14 cellular contexts compared by ENCODE assay signal in genomic region chr4:87644286-87644685, GRCh38. TPM values are rescaled to one million over a fixed set of nuclear protein-coding genes. Genes with fewer than 3 reads are reported as not detected.
DNase-seq lines count a peak whose midpoint lies in the region; ATAC-seq and TF ChIP-seq lines count a peak whose summit lies in the region.
"Had no signal": no experiment of that assay in that cellular context is flagged by ENCODE, and none has a peak within 500 bp of the region (broad histone marks: within the 10 kb centered on the region; RNA-seq: fewer than 3 reads in every experiment).

No MANE protein-coding gene starts in this region.

- H3K4me1 ChIP-seq in BE2C, result no peaks in the 10 kb centered on the region
- H3K4me1 ChIP-seq in osteoblast (ENCODE audit: insufficient read depth, low read length), result no peaks in the 10 kb centered on the region
- no peaks in the 10 kb centered on the region for H3K4me1 ChIP-seq in naive thymus-derived CD4-positive, alpha-beta T cell (ENCODE audit: control insufficient read depth in 2 of 2, insufficient read depth in 2 of 2, low read length in 2 of 2)

- no peak overlapping the region for H3K27ac Mint-ChIP-seq in HFFc6
- H3K27ac Mint-ChIP-seq in naive thymus-derived CD4-positive, alpha-beta T cell, result no peak overlapping the region

- H3K36me3 ChIP-seq in BE2C, result no peaks in the 10 kb centered on the region
- H3K36me3 ChIP-seq in osteoblast (ENCODE audit: insufficient read depth, low read length), result no peaks in the 10 kb centered on the region
- H3K36me3 ChIP-seq in naive thymus-derived CD4-positive, alpha-beta T cell (ENCODE audit: control insufficient read depth in 2 of 3, insufficient read depth in 3 of 3, low read length in 3 of 3), result no peaks in the 10 kb centered on the region

- H3K9me3 ChIP-seq in BE2C (no peaks in the 10 kb centered on the region), osteoblast (ENCODE audit: low read depth, low read length) (no peaks in the 10 kb centered on the region)
- H3K9me3 ChIP-seq in naive thymus-derived CD4-positive, alpha-beta T cell (ENCODE audit: control insufficient read depth in 2 of 3, low read length in 3 of 3), result no peaks in the 10 kb centered on the region

- H3K27me3 Mint-ChIP-seq in HFFc6 (ENCODE audit: insufficient read depth), result peaks cover 3% of the 10 kb centered on the region
- no peaks in the 10 kb centered on the region for H3K27me3 Mint-ChIP-seq in naive thymus-derived CD4-positive, alpha-beta T cell

- no peaks in the 10 kb centered on the region for H3K36me3 Mint-ChIP-seq in HFFc6 (ENCODE audit: low read depth)
- no peaks in the 10 kb centered on the region for H3K36me3 Mint-ChIP-seq in naive thymus-derived CD4-positive, alpha-beta T cell

- no peaks in the 10 kb centered on the region for H3K4me1 Mint-ChIP-seq in HFFc6 (ENCODE audit: low read depth)
- no peaks in the 10 kb centered on the region for H3K4me1 Mint-ChIP-seq in naive thymus-derived CD4-positive, alpha-beta T cell

- H3K79me2 ChIP-seq in osteoblast (ENCODE audit: insufficient read depth, low read length), result no peaks in the 10 kb centered on the region

- H4K20me1 ChIP-seq in osteoblast (ENCODE audit: insufficient read depth, low read length), result no peaks in the 10 kb centered on the region

- H2AFZ ChIP-seq in osteoblast (ENCODE audit: low read length), result no peak overlapping the region

- in situ Hi-C loops in astrocyte of the spinal cord (cut with HindIII; ENCODE audit: low sequenced_read_pairs), result no loop called here

- H3K4me3 ChIP-seq in BE2C (ENCODE audit: low read depth, low read length) (no peak overlapping the region), astrocyte of the spinal cord (ENCODE audit: low read depth, low read length) (no peak overlapping the region), osteoblast (ENCODE audit: insufficient read depth, low read length) (no peak overlapping the region)
- H3K4me3 ChIP-seq in naive thymus-derived CD4-positive, alpha-beta T cell (ENCODE audit: low read length), result no peak overlapping the region
- H3K4me3 ChIP-seq: GM12878 had no signal

- no peak for DNase-seq in BE2C
- no peak for DNase-seq in HFFc6
- no peak for DNase-seq in astrocyte of the spinal cord (ENCODE audit: low read depth, low spot score)
- no peak for DNase-seq in osteoblast (ENCODE audit: insufficient read length, low spot score, missing footprints)
- no peak for DNase-seq in OCI-M2 (lab: John Stamatoyannopoulos, UW; ENCODE audit: unreplicated experiment)
- DNase-seq in naive thymus-derived CD4-positive, alpha-beta T cell, result no peak
- DNase-seq: KBM-7, NCI-H1105, NCI-H1694 treated with DMSO at 0.1 percent for 48 hours, SHP77 had no signal

- CTCF ChIA-PET in naive thymus-derived CD4-positive, alpha-beta T cell (lab: Charles Lee), result no interaction called here

- no peak overlapping the region for H3K4me3 Mint-ChIP-seq in HFFc6
- no peak overlapping the region for H3K4me3 Mint-ChIP-seq in naive thymus-derived CD4-positive, alpha-beta T cell

- H3K27ac ChIP-seq in osteoblast (ENCODE audit: low read depth, low read length), result no peak overlapping the region
- H3K27ac ChIP-seq in naive thymus-derived CD4-positive, alpha-beta T cell (ENCODE audit: low read depth, low read length), result no peak overlapping the region

- no peak for ATAC-seq in naive thymus-derived CD4-positive, alpha-beta T cell
- ATAC-seq in HG02852 (IDR thresholded peaks at IDR 0.05; ENCODE audit: unreplicated experiment), result no peak
- ATAC-seq: GM12878 had no signal

- no peaks in the 10 kb centered on the region for H3K27me3 ChIP-seq in BE2C
- H3K27me3 ChIP-seq in osteoblast (ENCODE audit: insufficient read depth, low read length), result no peaks in the 10 kb centered on the region
- H3K27me3 ChIP-seq in naive thymus-derived CD4-positive, alpha-beta T cell (ENCODE audit: control insufficient read depth in 2 of 2, insufficient read depth in 2 of 2, low read length in 2 of 2), result no peaks in the 10 kb centered on the region

- POLR2A ChIA-PET in naive thymus-derived CD4-positive, alpha-beta T cell (lab: Charles Lee), result no interaction called here

- intact Hi-C loops in naive thymus-derived CD4-positive, alpha-beta T cell (cut with micrococcal nuclease), result no loop called here

- TF ChIP-seq CTCF in BE2C (IDR thresholded peaks at IDR 0.05; ENCODE audit: low read depth, low read length) (peak; percentile 26; the same call in 1 of the 2 replicates), HFFc6 (IDR thresholded peaks at IDR 0.05) (peak; percentile 41), astrocyte of the spinal cord (IDR thresholded peaks at IDR 0.05; ENCODE audit: low read depth, low read length) (peak; percentile 9), osteoblast (IDR thresholded peaks at IDR 0.05; ENCODE audit: extremely low read depth, low read depth, low read length) (peak; percentile 35)

- peaks cover 1% of the 10 kb centered on the region; the same call in 1 of the 2 replicates for H3K9me3 Mint-ChIP-seq in HFFc6
- H3K9me3 Mint-ChIP-seq in naive thymus-derived CD4-positive, alpha-beta T cell, result peaks cover 0 to 3% (median 0%) of the 10 kb centered on the region in 11 donors

- no peak overlapping the region for H3K4me2 ChIP-seq in osteoblast (ENCODE audit: insufficient read depth, low read length)

RNA-seq across cellular contexts. Expression of gene DMP1, which starts 5.8 kb away (rescaled TPM):
- not detected for polyA plus RNA-seq in BE2C (2012; ENCODE audit: insufficient read depth, insufficient read length, low read depth)
- total RNA-seq in HFFc6 (2021; fragmentation: NEBNext Ultra II Directional; extraction: Animal tissue kit (Norgen Biotek cat#: 25700)), result not detected
- not detected in 2 replicates for total RNA-seq in osteoblast
- total RNA-seq in naive thymus-derived CD4-positive, alpha-beta T cell, result not detected
- polyA plus RNA-seq in naive thymus-derived CD4-positive, alpha-beta T cell, result not detected
- total RNA-seq: GM12878, MCF 10A had no signal
- polyA plus RNA-seq: BJ, GM12878 had no signal

RNA-seq across cellular contexts. Expression of gene DSPP, which starts 36.0 kb away (rescaled TPM):
- 0.17 TPM for polyA plus RNA-seq in BE2C (2012; ENCODE audit: insufficient read depth, insufficient read length, low read depth)
- total RNA-seq in HFFc6 (2021; fragmentation: NEBNext Ultra II Directional; extraction: Animal tissue kit (Norgen Biotek cat#: 25700)), result not detected
- total RNA-seq in osteoblast, result not detected in 2 replicates
- total RNA-seq in naive thymus-derived CD4-positive, alpha-beta T cell, result not detected
- polyA plus RNA-seq in naive thymus-derived CD4-positive, alpha-beta T cell, result not detected
- total RNA-seq: GM12878, MCF 10A had no signal
- polyA plus RNA-seq: BJ, GM12878 had no signal
